In the genomic region with DNA sequence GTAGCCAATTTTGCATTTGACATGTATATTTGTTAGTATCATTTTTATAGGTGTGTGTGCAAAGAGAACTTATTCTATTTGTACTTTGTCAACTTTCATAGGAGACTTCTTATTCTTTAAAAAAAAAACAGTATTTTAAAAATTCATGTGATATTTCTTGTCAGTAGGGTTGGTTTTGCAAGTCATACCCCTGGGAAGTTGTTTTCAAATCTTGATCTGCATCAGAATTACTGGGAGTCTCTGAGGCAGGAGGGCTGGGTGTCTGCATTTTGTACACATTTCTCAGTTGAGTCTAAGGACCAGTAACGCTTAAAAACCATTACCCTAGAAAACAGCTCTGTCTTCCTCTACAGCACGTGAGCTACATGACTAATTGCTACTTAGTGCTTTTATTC, we compare ENCODE assay signal across 26 cellular contexts.
"Had no signal": no experiment of that assay in that cellular context is flagged by ENCODE, and none has a peak within 500 bp of the region (broad histone marks: within the 10 kb centered on the region; RNA-seq: fewer than 3 reads in every experiment).

No MANE protein-coding gene starts in this region.

- H3K27ac ChIP-seq: adrenal gland, KMS-11, SJSA1 had no signal

- H3K36me3 Mint-ChIP-seq: activated naive CD8-positive, alpha-beta T cell treated with anti-CD3 and anti-CD28 coated beads, Interleukin-2, amount 10 ng/mL, durations not matched to agents 7 days and 5 days had no signal

- H3K4me1 ChIP-seq: adrenal gland had no signal

- H3K36me3 ChIP-seq: adrenal gland, MG63, SJSA1 had no signal

- H3K9ac ChIP-seq: KMS-11 had no signal

- H3K4me2 ChIP-seq: KMS-11 had no signal

- H3K4me3 Mint-ChIP-seq: activated CD8-positive, alpha-beta T cell treated with anti-CD3 and anti-CD28 coated beads for 36 hours; activated naive CD8-positive, alpha-beta T cell treated with anti-CD3 and anti-CD28 coated beads, Interleukin-2, amount 10 ng/mL, durations not matched to agents 7 days and 5 days; activated T-cell treated with anti-CD3 and anti-CD28 coated beads, Interleukin-2, amount 50 U/mL, for 72 hours; central memory CD8-positive, alpha-beta T cell had no signal

- H3K9me3 ChIP-seq: adrenal gland, MG63, SJSA1 had no signal

- H3K27me3 ChIP-seq: adrenal gland had no signal

- ATAC-seq: activated CD4-positive, CD25-positive, alpha-beta regulatory T cell treated with anti-CD3 and anti-CD28 coated beads, Interleukin-2, amount 50 U/mL, for 24 hours; activated CD8-positive, alpha-beta T cell treated with anti-CD3 and anti-CD28 coated beads for 36 hours; activated T-cell treated with anti-CD3 and anti-CD28 coated beads, Interleukin-2, amount 50 U/mL, for 72 hours; SK-N-SH treated with all-trans-retinoic acid at 6 μM for 48 hours had no signal

- H3K27ac Mint-ChIP-seq: activated CD8-positive, alpha-beta T cell treated with anti-CD3 and anti-CD28 coated beads for 36 hours; activated naive CD8-positive, alpha-beta T cell treated with anti-CD3 and anti-CD28 coated beads, Interleukin-2, amount 10 ng/mL, durations not matched to agents 7 days and 5 days; activated T-cell treated with anti-CD3 and anti-CD28 coated beads, Interleukin-2, amount 50 U/mL, for 72 hours; activated T-helper 2 cell treated with anti-CD3 and anti-CD28 coated beads, Interferon-gamma antibody, Interleukin-2, Interleukin-4, amounts not matched to agents 10 μg/mL and 5 μg/mL and 100 μg/mL, durations not matched to agents 14 hours and 24 hours and 36 hours had no signal

- H3K9me3 Mint-ChIP-seq: activated CD8-positive, alpha-beta T cell treated with anti-CD3 and anti-CD28 coated beads for 36 hours; activated naive CD8-positive, alpha-beta T cell treated with anti-CD3 and anti-CD28 coated beads, Interleukin-2, amount 10 ng/mL, durations not matched to agents 7 days and 5 days; activated T-cell treated with anti-CD3 and anti-CD28 coated beads, Interleukin-2, amount 50 U/mL, for 72 hours; activated T-helper 2 cell treated with anti-CD3 and anti-CD28 coated beads, Interferon-gamma antibody, Interleukin-2, Interleukin-4, amounts not matched to agents 10 μg/mL and 5 μg/mL and 100 μg/mL, durations not matched to agents 14 hours and 24 hours and 36 hours; central memory CD8-positive, alpha-beta T cell had no signal

- DNase-seq: activated CD4-positive, alpha-beta T cell treated with anti-CD3 and anti-CD28 coated beads for 4 hours; activated CD8-positive, alpha-beta memory T cell treated with anti-CD3 and anti-CD28 coated beads, Interleukin-2, amount 50 U/mL, for 4 hours; activated CD8-positive, alpha-beta T cell treated with anti-CD3 and anti-CD28 coated beads for 36 hours; activated naive CD4-positive, alpha-beta T cell treated with anti-CD3 and anti-CD28 coated beads, Interleukin-2, amount 50 U/mL, for 16 hours; activated naive CD8-positive, alpha-beta T cell treated with anti-CD3 and anti-CD28 coated beads, Interleukin-2, amount 10 ng/mL, durations not matched to agents 7 days and 5 days; activated T-cell treated with anti-CD3 and anti-CD28 coated beads, Interleukin-2, amount 50 U/mL, for 72 hours; adrenal gland; anterior cingulate cortex; MG63; NCI-H1092 treated with DMSO at 0.1 percent for 48 hours; NCI-H1417 treated with DMSO at 0.1 percent for 48 hours; NCI-H1694; NCI-H2029; NCI-H2107; NCI-H2171 treated with DMSO at 0.1 percent for 48 hours; NCI-H226; NCI-H526 treated with DMSO at 0.1 percent for 48 hours; NCI-H82; SHP77; SW 1271 had no signal

- H3K4me3 ChIP-seq: adrenal gland, MG63, SJSA1 had no signal
